11 cellular contexts compared by ENCODE assay signal in genomic region chr19:1151917-1152601, GRCh38. TPM values are rescaled to one million over a fixed set of nuclear protein-coding genes. Genes with fewer than 3 reads are reported as not detected.
DNase-seq lines count a peak whose midpoint lies in the region; TF ChIP-seq lines count a peak whose summit lies in the region.
"Had no signal": no experiment of that assay in that cellular context is flagged by ENCODE, and none has a peak within 500 bp of the region (broad histone marks: within the 10 kb centered on the region; RNA-seq: fewer than 3 reads in every experiment).

No MANE protein-coding gene starts in this region.

- TF ChIP-seq CTCF in cardiac fibroblast (IDR thresholded peaks at IDR 0.05; ENCODE audit: low read depth, low read length) (no peak), right atrium auricular region (IDR thresholded peaks at IDR 0.05) (no peak)

- H3K9ac ChIP-seq in skeletal muscle tissue (ENCODE audit: low read depth in 1 of 3, low read length in 3 of 3): peak overlapping the region; percentile 68 to 85 (median 77)

- peak overlapping the region; percentile 63 to 73 for H3K27ac ChIP-seq in right atrium auricular region
- peak overlapping the region; percentile 93 for H3K27ac ChIP-seq in skeletal muscle tissue (ENCODE audit: low read depth, low read length)

- H3K9me3 ChIP-seq in right atrium auricular region: no peaks in the 10 kb centered on the region
- no peaks in the 10 kb centered on the region for H3K9me3 ChIP-seq in skeletal muscle tissue (ENCODE audit: control insufficient read depth in 3 of 3, low read length in 3 of 3)
- no peaks in the 10 kb centered on the region for H3K9me3 ChIP-seq in HAP-1

- in situ Hi-C loops in HAP-1 (cut with MboI; ENCODE audit: low sequenced_read_pairs): no loop called here

- H3K4me1 ChIP-seq in right atrium auricular region: peaks cover 0 to 72% of the 10 kb centered on the region in 2 donors
- H3K4me1 ChIP-seq in skeletal muscle tissue (ENCODE audit: control insufficient read depth in 3 of 3, insufficient read depth in 3 of 3, low read length in 3 of 3): peaks cover 31 to 48% (median 42%) of the 10 kb centered on the region in 3 donors
- no peaks in the 10 kb centered on the region for H3K4me1 ChIP-seq in HAP-1

- H3K27me3 ChIP-seq in right atrium auricular region: no peaks in the 10 kb centered on the region
- H3K27me3 ChIP-seq in skeletal muscle tissue (ENCODE audit: control insufficient read depth in 3 of 3, insufficient read depth in 3 of 3, low read length in 3 of 3): no peaks in the 10 kb centered on the region
- no peaks in the 10 kb centered on the region for H3K27me3 ChIP-seq in HAP-1 (ENCODE audit: low read depth)

- H3K36me3 ChIP-seq in right atrium auricular region: peaks cover 10% of the 10 kb centered on the region
- H3K36me3 ChIP-seq in skeletal muscle tissue (ENCODE audit: control insufficient read depth in 3 of 3, insufficient read depth in 3 of 3, low read length in 3 of 3): peaks cover 0 to 4% (median 3%) of the 10 kb centered on the region in 3 donors
- peaks cover 7% of the 10 kb centered on the region; the same call in 1 of the 2 replicates for H3K36me3 ChIP-seq in HAP-1 (replicated peaks)

- DNase-seq in GM03348 (ENCODE audit: low spot score): peak; percentile 46
- DNase-seq in cardiac fibroblast (ENCODE audit: low read depth in 2 of 2): peak; percentile 61 to 81
- no peak for DNase-seq in right atrium auricular region (ENCODE audit: low spot score)
- DNase-seq in SIG-M5 treated with dmso at 0.1 percent for 504 hours (lab: John Stamatoyannopoulos, UW; ENCODE audit: unreplicated experiment): no peak
- DNase-seq in A172 (ENCODE audit: low spot score): no peak
- DNase-seq in central memory CD4-positive, alpha-beta T cell: no peak
- DNase-seq in HAP-1 (ENCODE audit: low spot score in 2 of 2): no peak
- DNase-seq: activated naive CD4-positive, alpha-beta T cell treated with anti-CD3 and anti-CD28 coated beads, Interleukin-2, amount 50 U/mL, for 16 hours; NCI-H1092 treated with DMSO at 0.1 percent for 48 hours; NCI-H345 had no signal

- H3K4me3 ChIP-seq in cardiac fibroblast (replicated peaks in 1 of 2; ENCODE audit: low read depth in 2 of 2, low read length in 2 of 2): peak overlapping the region in 1 of 2 donors; percentile 10
- peak overlapping the region; percentile 1 to 23 for H3K4me3 ChIP-seq in right atrium auricular region
- H3K4me3 ChIP-seq in skeletal muscle tissue (ENCODE audit: low read length in 3 of 3): peak overlapping the region; percentile 62 to 73 (median 70)
- no peak overlapping the region for H3K4me3 ChIP-seq in HAP-1

RNA-seq across cellular contexts. Expression of gene SBNO2, which starts 22.0 kb away (rescaled TPM):
- total RNA-seq in right atrium auricular region (10 to 100 TPM; 14.7 to 17.7 TPM), skeletal muscle tissue (10.4 TPM)
- total RNA-seq in A172 (2014; rRNA removed; shearing (Covaris generic)): 37.0 and 51.1 TPM in 2 replicates

RNA-seq across cellular contexts. Expression of gene GPX4, which starts 48.3 kb away (rescaled TPM):
- total RNA-seq in right atrium auricular region: 100 to 1,000 TPM; 404 to 529 TPM
- total RNA-seq in skeletal muscle tissue: 139 TPM
- 323 and 353 TPM in 2 replicates for total RNA-seq in A172 (2014; rRNA removed; shearing (Covaris generic))

RNA-seq across cellular contexts. Expression of gene STK11, which starts 53.5 kb away (rescaled TPM):
- total RNA-seq in right atrium auricular region (10 to 100 TPM; 62.0 to 64.7 TPM), skeletal muscle tissue (51.7 TPM)
- total RNA-seq in A172 (2014; rRNA removed; shearing (Covaris generic)): 87.8 and 98.9 TPM in 2 replicates

RNA-seq across cellular contexts. Expression of gene POLR2E, which starts 56.9 kb away (rescaled TPM):
- total RNA-seq in right atrium auricular region (100 to 1,000 TPM; 149 to 252 TPM), skeletal muscle tissue (39.1 TPM)
- 265 and 318 TPM in 2 replicates for total RNA-seq in A172 (2014; rRNA removed; shearing (Covaris generic))

Comparison
In these comparisons a context has a peak if more than half of its experiments do, and no peak if none do; other contexts are left out.
1. DNase-seq: peak in GM03348 (single experiment) and cardiac fibroblast (2 of 2); none in right atrium auricular region (single experiment), SIG-M5 treated with dmso at 0.1 percent for 504 hours (single experiment), A172 (single experiment), central memory CD4-positive, alpha-beta T cell (single experiment) and HAP-1 (0 of 2).